ENCODE assay signal across 16 cellular contexts in the genomic region with DNA sequence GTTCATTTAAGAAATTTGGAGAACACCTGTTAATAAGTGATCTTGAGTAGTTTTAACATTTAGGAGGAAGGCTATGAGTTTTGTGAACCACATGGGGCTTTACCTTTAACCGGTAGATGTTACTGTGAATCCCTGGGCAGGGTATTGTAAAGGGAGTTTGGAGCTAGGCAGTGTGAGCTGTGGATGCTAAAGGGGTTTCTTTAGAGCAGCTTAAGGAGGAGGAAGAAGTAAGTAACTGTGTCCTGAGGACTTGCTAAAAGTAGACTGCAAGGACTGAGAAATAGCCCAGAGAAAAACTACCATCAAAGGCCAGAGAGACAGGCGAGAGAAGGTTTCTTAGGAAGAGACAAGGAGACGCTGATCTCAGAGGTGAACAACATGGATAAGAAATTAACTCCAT. TPM values are rescaled to one million over a fixed set of nuclear protein-coding genes. Genes with fewer than 3 reads are reported as not detected.
DNase-seq lines count a peak whose midpoint lies in the region; ATAC-seq and TF ChIP-seq lines count a peak whose summit lies in the region.
"Had no signal": no experiment of that assay in that cellular context is flagged by ENCODE, and none has a peak within 500 bp of the region (broad histone marks: within the 10 kb centered on the region; RNA-seq: fewer than 3 reads in every experiment).

No MANE protein-coding gene starts in this region.

- H3K4me1 ChIP-seq in MM.1S (ENCODE audit: low read length) (peaks cover 25% of the 10 kb centered on the region), spleen (peaks cover 20 to 97% (median 55%) of the 10 kb centered on the region in 6 donors)
- H3K4me1 ChIP-seq: adrenal gland, left ventricle myocardium inferior had no signal

- H4K20me1 ChIP-seq in MM.1S (ENCODE audit: insufficient read depth, low read length) = peaks cover 11% of the 10 kb centered on the region; the same call in 1 of the 2 replicates

- no peak for TF ChIP-seq POLR2A in spleen (IDR thresholded peaks at IDR 0.05)

- H3F3A ChIP-seq in MM.1S (ENCODE audit: insufficient read depth, low read length) = peaks cover 82% of the 10 kb centered on the region

- H3K9me2 ChIP-seq in MM.1S (replicated peaks; ENCODE audit: insufficient read depth, low read length) = no peaks in the 10 kb centered on the region

- CTCF ChIA-PET in activated CD4-positive, alpha-beta T cell treated with anti-CD3 and anti-CD28 coated beads, Interleukin-2, amount 10 ng/mL, durations not matched to agents 7 days and 5 days (lab: Charles Lee) = interaction anchor here (0.9 to 1.3 kb wide), 4 partner anchors 9 to 114 kb away, joined by 3 to 4 read pairs (median 4); no protein-coding TSS in a partner anchor

- no peak for ATAC-seq in activated naive CD4-positive, alpha-beta T cell treated with anti-CD3 and anti-CD28 coated beads, Interleukin-2, amount 50 U/mL, for 72 hours
- ATAC-seq in HG02623 (IDR thresholded peaks at IDR 0.05; ENCODE audit: unreplicated experiment) = no peak
- ATAC-seq: heart right ventricle had no signal

- H3K79me2 ChIP-seq in MM.1S (ENCODE audit: low read length) = peaks cover 99% of the 10 kb centered on the region

- H3K27ac Mint-ChIP-seq in activated CD4-positive, alpha-beta T cell treated with anti-CD3 and anti-CD28 coated beads, Interleukin-2, amount 10 ng/mL, durations not matched to agents 7 days and 5 days = peak overlapping the region; percentile 98
- peak overlapping the region; percentile 98 to 100 for H3K27ac Mint-ChIP-seq in activated naive CD4-positive, alpha-beta T cell treated with anti-CD3 and anti-CD28 coated beads, Interleukin-2, amount 50 U/mL, for 72 hours

- no peak overlapping the region for H2AFZ ChIP-seq in MM.1S (ENCODE audit: low read length)

- H3K36me3 Mint-ChIP-seq in activated CD4-positive, alpha-beta T cell treated with anti-CD3 and anti-CD28 coated beads, Interleukin-2, amount 10 ng/mL, durations not matched to agents 7 days and 5 days (ENCODE audit: low read depth) = peaks cover 90% of the 10 kb centered on the region
- H3K36me3 Mint-ChIP-seq in activated naive CD4-positive, alpha-beta T cell treated with anti-CD3 and anti-CD28 coated beads, Interleukin-2, amount 50 U/mL, for 72 hours = peaks cover 58 to 73% of the 10 kb centered on the region in 2 donors

- H3K4me1 Mint-ChIP-seq in activated CD4-positive, alpha-beta T cell treated with anti-CD3 and anti-CD28 coated beads, Interleukin-2, amount 10 ng/mL, durations not matched to agents 7 days and 5 days = peaks cover 48% of the 10 kb centered on the region

- H3K36me3 ChIP-seq in MM.1S (replicated peaks; ENCODE audit: insufficient read depth, low read length) = peaks cover 3% of the 10 kb centered on the region; the same call in 1 of the 2 replicates
- H3K36me3 ChIP-seq in spleen = peaks cover 0 to 5% (median 0%) of the 10 kb centered on the region in 6 donors
- no peaks in the 10 kb centered on the region for H3K36me3 ChIP-seq in WERI-Rb-1
- H3K36me3 ChIP-seq: adrenal gland, heart right ventricle, left ventricle myocardium inferior, thoracic aorta had no signal

- peak overlapping the region; percentile 92 for H3K4me2 ChIP-seq in MM.1S (ENCODE audit: low read depth, low read length)
- H3K4me2 ChIP-seq: smooth muscle cell had no signal

- no peaks in the 10 kb centered on the region for H3K9me3 ChIP-seq in MM.1S (replicated peaks; ENCODE audit: insufficient read depth, low read length)
- H3K9me3 ChIP-seq in spleen = no peaks in the 10 kb centered on the region
- no peaks in the 10 kb centered on the region for H3K9me3 ChIP-seq in WERI-Rb-1 (ENCODE audit: severe bottlenecking)
- H3K9me3 ChIP-seq: adrenal gland, heart right ventricle, left ventricle myocardium inferior, thoracic aorta had no signal

- WGBS in spleen, 5 donors = 53 to 67% (median 60%) methylated on average over 3 of the region's 3 CpGs

- no peaks in the 10 kb centered on the region for H3K9me3 Mint-ChIP-seq in activated CD4-positive, alpha-beta T cell treated with anti-CD3 and anti-CD28 coated beads, Interleukin-2, amount 10 ng/mL, durations not matched to agents 7 days and 5 days
- no peaks in the 10 kb centered on the region for H3K9me3 Mint-ChIP-seq in activated naive CD4-positive, alpha-beta T cell treated with anti-CD3 and anti-CD28 coated beads, Interleukin-2, amount 50 U/mL, for 72 hours

- H3K4me3 ChIP-seq in MM.1S (ENCODE audit: low read length) = peak overlapping the region; percentile 83
- peak overlapping the region in 6 of 8 donors; percentile 10 to 79 (median 56) for H3K4me3 ChIP-seq in spleen
- H3K4me3 ChIP-seq in WERI-Rb-1 (ENCODE audit: low read depth, low read length) = no peak overlapping the region
- H3K4me3 ChIP-seq: adrenal gland, left ventricle myocardium inferior, smooth muscle cell, thoracic aorta had no signal

- intact Hi-C loops in spleen (cut with DNase I; ENCODE audit: low total_unique reads) = no loop called here

- DNase-seq in activated CD4-positive, alpha-beta T cell treated with anti-CD3 and anti-CD28 coated beads, Interleukin-2, amount 10 ng/mL, durations not matched to agents 7 days and 5 days = no peak
- no peak for DNase-seq in activated CD4-positive, alpha-beta T cell treated with anti-CD3 and anti-CD28 coated beads, Interleukin-2, amount 50 U/mL, for 4 hours
- DNase-seq in MM.1S = peak; percentile 45
- DNase-seq in activated naive CD4-positive, alpha-beta T cell treated with anti-CD3 and anti-CD28 coated beads, Interleukin-2, amount 50 U/mL, for 72 hours (ENCODE audit: low spot score in 2 of 2) = no peak
- no peak for DNase-seq in spleen
- DNase-seq in AML-193 (lab: John Stamatoyannopoulos, UW) = no peak
- DNase-seq in WERI-Rb-1 = no peak
- DNase-seq: adrenal gland, Calu3, heart right ventricle, left ventricle myocardium inferior, NCI-H1105 had no signal

- no peaks in the 10 kb centered on the region for H3K27me3 ChIP-seq in MM.1S (replicated peaks; ENCODE audit: insufficient read depth, low read length)
- no peaks in the 10 kb centered on the region for H3K27me3 ChIP-seq in spleen (replicated peaks in 1 of 7)
- H3K27me3 ChIP-seq in WERI-Rb-1 (ENCODE audit: insufficient read depth, low read depth, severe bottlenecking) = no peaks in the 10 kb centered on the region
- H3K27me3 ChIP-seq: adrenal gland had no signal

- TF ChIP-seq CTCF in MM.1S (IDR thresholded peaks at IDR 0.05; ENCODE audit: low read length) (no peak), spleen (IDR thresholded peaks at IDR 0.05 in 8 of 11, conservative IDR thresholded peaks at IDR 0.05 in 3 of 11) (no peak), WERI-Rb-1 (IDR thresholded peaks at IDR 0.05; ENCODE audit: low read depth, low read length) (no peak)

- H3K27me3 Mint-ChIP-seq in activated CD4-positive, alpha-beta T cell treated with anti-CD3 and anti-CD28 coated beads, Interleukin-2, amount 10 ng/mL, durations not matched to agents 7 days and 5 days = no peaks in the 10 kb centered on the region

- POLR2A ChIA-PET in activated CD4-positive, alpha-beta T cell treated with anti-CD3 and anti-CD28 coated beads, Interleukin-2, amount 10 ng/mL, durations not matched to agents 7 days and 5 days (lab: Charles Lee) = interaction anchor here (0.5 to 0.7 kb wide), 3 partner anchors 26 to 117 kb away, joined by 3 read pairs; no protein-coding TSS in a partner anchor

- H3K9ac ChIP-seq in MM.1S (ENCODE audit: low read length) = peak overlapping the region; percentile 95

- peak overlapping the region; percentile 94 for H3K4me3 Mint-ChIP-seq in activated CD4-positive, alpha-beta T cell treated with anti-CD3 and anti-CD28 coated beads, Interleukin-2, amount 10 ng/mL, durations not matched to agents 7 days and 5 days

- H3K27ac ChIP-seq in MM.1S (ENCODE audit: low read length) = peak overlapping the region; percentile 97
- peak overlapping the region; percentile 56 to 94 (median 88) for H3K27ac ChIP-seq in spleen
- no peak overlapping the region for H3K27ac ChIP-seq in WERI-Rb-1
- H3K27ac ChIP-seq: adrenal gland, left ventricle myocardium inferior, thoracic aorta had no signal

RNA-seq across cellular contexts. Expression of a gene that starts 5.6 kb away (rescaled TPM):
- total RNA-seq in activated CD4-positive, alpha-beta T cell treated with anti-CD3 and anti-CD28 coated beads, Interleukin-2, amount 10 ng/mL, durations not matched to agents 7 days and 5 days = 100 to 1,000 TPM; 134 to 137 TPM
- total RNA-seq in activated naive CD4-positive, alpha-beta T cell treated with anti-CD3 and anti-CD28 coated beads, Interleukin-2, amount 50 U/mL, for 72 hours = 10 to 100 TPM; 81.2 to 82.9 TPM
- 100 to 1,000 TPM in 1 of 7 donors, 10 to 100 TPM in 6; 51.4 to 100 (median 72.0) TPM for total RNA-seq in spleen
- 100 to 1,000 TPM in 1 of 3 donors, 10 to 100 TPM in 2; 70.3 to 112 (median 76.6) TPM for polyA plus RNA-seq in spleen
- total RNA-seq: A172, Calu3, smooth muscle cell had no signal
